ENCODE assay signal across 14 cellular contexts in genomic region chr12:109738209-109738608, GRCh38. TPM values are rescaled to one million over a fixed set of nuclear protein-coding genes. Genes with fewer than 3 reads are reported as not detected.
DNase-seq lines count a peak whose midpoint lies in the region; ATAC-seq and TF ChIP-seq lines count a peak whose summit lies in the region.
"Had no signal": no experiment of that assay in that cellular context is flagged by ENCODE, and none has a peak within 500 bp of the region (broad histone marks: within the 10 kb centered on the region; RNA-seq: fewer than 3 reads in every experiment).

No MANE protein-coding gene starts in this region.

- in situ Hi-C loops in ACHN (cut with HindIII; ENCODE audit: low pct_ligation_motif_present, low pct_unique_long_range_greater_than_20kb, low sequenced_read_pairs), result no loop called here

- intact Hi-C loops in natural killer cell (cut with micrococcal nuclease), result no loop called here
- intact Hi-C loops in mucosa of descending colon (cut with DNase I, micrococcal nuclease), result no loop called here
- intact Hi-C loops in prostate gland (cut with DNase I), result no loop called here

- DNase-seq in natural killer cell (peak; percentile 6), endothelial cell (ENCODE audit: low spot score) (no peak), mucosa of descending colon (peak in 2 of 3 donors; percentile 9 to 27), ACHN (no peak), NCI-H524 (lab: John Stamatoyannopoulos, UW) (no peak), prostate gland (ENCODE audit: low spot score) (no peak)
- no peak for DNase-seq in natural killer cell treated with Interleukin-12 subunit alpha and Interleukin-12 subunit beta and Interleukin-15 and Interleukin-18, amount 100 ng/mL, for 72 hours (ENCODE audit: low spot score)
- DNase-seq in effector memory CD8-positive, alpha-beta T cell, result no peak
- DNase-seq: activated CD4-positive, alpha-beta T cell treated with anti-CD3 and anti-CD28 coated beads for 4 hours; amniotic stem cell; IMR-90; NCI-H2029 treated with DMSO at 0.1 percent for 48 hours; RPMI8226 had no signal

- H3K27ac Mint-ChIP-seq in natural killer cell (no peak overlapping the region), endothelial cell (ENCODE audit: unreplicated experiment) (peak overlapping the region; percentile 93)
- H3K27ac Mint-ChIP-seq in natural killer cell treated with Interleukin-12 subunit alpha and Interleukin-12 subunit beta and Interleukin-15 and Interleukin-18, amount 100 ng/mL, for 72 hours, result no peak overlapping the region
- H3K27ac Mint-ChIP-seq in effector memory CD8-positive, alpha-beta T cell, result no peak overlapping the region

- H3K36me3 ChIP-seq in mucosa of descending colon (ENCODE audit: low read depth), result no peaks in the 10 kb centered on the region
- H3K36me3 ChIP-seq in prostate gland, result no peaks in the 10 kb centered on the region
- H3K36me3 ChIP-seq: gastrocnemius medialis had no signal

- TF ChIP-seq CTCF in natural killer cell (IDR thresholded peaks at IDR 0.05) (no peak), endothelial cell (IDR thresholded peaks at IDR 0.05; ENCODE audit: unreplicated experiment) (no peak), mucosa of descending colon (IDR thresholded peaks at IDR 0.05) (no peak), prostate gland (IDR thresholded peaks at IDR 0.05) (no peak)

- peaks cover 21 to 23% of the 10 kb centered on the region in 2 donors for H3K27me3 Mint-ChIP-seq in natural killer cell (ENCODE audit: low read depth in 2 of 2)
- peaks cover 10% of the 10 kb centered on the region in 2 donors for H3K27me3 Mint-ChIP-seq in natural killer cell treated with Interleukin-12 subunit alpha and Interleukin-12 subunit beta and Interleukin-15 and Interleukin-18, amount 100 ng/mL, for 72 hours
- peaks cover 22% of the 10 kb centered on the region for H3K27me3 Mint-ChIP-seq in endothelial cell (ENCODE audit: unreplicated experiment)
- H3K27me3 Mint-ChIP-seq in effector memory CD8-positive, alpha-beta T cell, result peaks cover 19 to 50% of the 10 kb centered on the region in 2 donors

- H3K4me1 Mint-ChIP-seq in natural killer cell (no peaks in the 10 kb centered on the region), endothelial cell (ENCODE audit: unreplicated experiment) (peaks cover 77% of the 10 kb centered on the region)
- no peaks in the 10 kb centered on the region for H3K4me1 Mint-ChIP-seq in natural killer cell treated with Interleukin-12 subunit alpha and Interleukin-12 subunit beta and Interleukin-15 and Interleukin-18, amount 100 ng/mL, for 72 hours (ENCODE audit: low read depth in 2 of 2)
- H3K4me1 Mint-ChIP-seq in effector memory CD8-positive, alpha-beta T cell (ENCODE audit: low read depth in 2 of 2), result peaks cover 2 to 4% of the 10 kb centered on the region in 2 donors

- no peaks in the 10 kb centered on the region for H3K4me1 ChIP-seq in mucosa of descending colon (ENCODE audit: low read depth)
- H3K4me1 ChIP-seq in prostate gland (replicated peaks), result no peaks in the 10 kb centered on the region
- H3K4me1 ChIP-seq: gastrocnemius medialis had no signal

- no peaks in the 10 kb centered on the region for H3K9me3 Mint-ChIP-seq in natural killer cell
- H3K9me3 Mint-ChIP-seq in natural killer cell treated with Interleukin-12 subunit alpha and Interleukin-12 subunit beta and Interleukin-15 and Interleukin-18, amount 100 ng/mL, for 72 hours, result no peaks in the 10 kb centered on the region
- H3K9me3 Mint-ChIP-seq in endothelial cell (ENCODE audit: unreplicated experiment), result no peaks in the 10 kb centered on the region
- H3K9me3 Mint-ChIP-seq in effector memory CD8-positive, alpha-beta T cell, result no peaks in the 10 kb centered on the region

- H3K9me3 ChIP-seq in mucosa of descending colon (no peaks in the 10 kb centered on the region), prostate gland (no peaks in the 10 kb centered on the region)
- H3K9me3 ChIP-seq: gastrocnemius medialis had no signal

- no peak overlapping the region for H3K4me3 Mint-ChIP-seq in natural killer cell
- no peak overlapping the region for H3K4me3 Mint-ChIP-seq in natural killer cell treated with Interleukin-12 subunit alpha and Interleukin-12 subunit beta and Interleukin-15 and Interleukin-18, amount 100 ng/mL, for 72 hours
- no peak overlapping the region for H3K4me3 Mint-ChIP-seq in endothelial cell (ENCODE audit: unreplicated experiment)
- H3K4me3 Mint-ChIP-seq in effector memory CD8-positive, alpha-beta T cell, result no peak overlapping the region

- H3K27ac ChIP-seq in prostate gland, result no peak overlapping the region
- H3K27ac ChIP-seq: gastrocnemius medialis had no signal

- H3K27me3 ChIP-seq in prostate gland (replicated peaks; ENCODE audit: insufficient read depth), result no peaks in the 10 kb centered on the region
- H3K27me3 ChIP-seq: gastrocnemius medialis had no signal

- WGBS in prostate gland, result 76% methylated on average over 4 of the region's 4 CpGs

- no peak for ATAC-seq in natural killer cell
- ATAC-seq in natural killer cell treated with Interleukin-12 subunit alpha and Interleukin-12 subunit beta and Interleukin-15 and Interleukin-18, amount 100 ng/mL, for 72 hours, result no peak
- ATAC-seq in mucosa of descending colon, result no peak
- ATAC-seq in effector memory CD8-positive, alpha-beta T cell (replicated peaks), result no peak
- ATAC-seq: gastrocnemius medialis had no signal

- no peak for TF ChIP-seq POLR2A in prostate gland (IDR thresholded peaks at IDR 0.05)

- no peaks in the 10 kb centered on the region for H3K36me3 Mint-ChIP-seq in natural killer cell
- H3K36me3 Mint-ChIP-seq in natural killer cell treated with Interleukin-12 subunit alpha and Interleukin-12 subunit beta and Interleukin-15 and Interleukin-18, amount 100 ng/mL, for 72 hours, result no peaks in the 10 kb centered on the region
- peaks cover 9% of the 10 kb centered on the region for H3K36me3 Mint-ChIP-seq in endothelial cell (ENCODE audit: low read depth, unreplicated experiment)
- H3K36me3 Mint-ChIP-seq in effector memory CD8-positive, alpha-beta T cell (ENCODE audit: insufficient read depth), result peaks cover 18% of the 10 kb centered on the region

- H3K4me3 ChIP-seq in mucosa of descending colon (no peak overlapping the region), prostate gland (no peak overlapping the region)
- H3K4me3 ChIP-seq: gastrocnemius medialis had no signal

RNA-seq across cellular contexts. Expression of gene FAM222A, which starts 24.6 kb away (rescaled TPM):
- total RNA-seq in natural killer cell (1 to 10 TPM; 3.1 to 6.6 (median 4.0) TPM), endothelial cell (ENCODE audit: unreplicated experiment) (14.2 TPM), mucosa of descending colon (1 to 10 TPM; 1.7 to 4.4 (median 3.5) TPM), prostate gland (10 to 100 TPM in 1 of 2 donors, 1 to 10 TPM in 1; 2.0 to 52.3 TPM)
- 1 to 10 TPM; 1.2 to 1.8 TPM for total RNA-seq in natural killer cell treated with Interleukin-12 subunit alpha and Interleukin-12 subunit beta and Interleukin-15 and Interleukin-18, amount 100 ng/mL, for 72 hours

Comparison
In these comparisons a context has a peak if more than half of its experiments do, and no peak if none do; other contexts are left out.
1. DNase-seq: peak in natural killer cell (single experiment) and mucosa of descending colon (2 of 3); none in natural killer cell treated with Interleukin-12 subunit alpha and Interleukin-12 subunit beta and Interleukin-15 and Interleukin-18, amount 100 ng/mL, for 72 hours (single experiment), endothelial cell (single experiment), ACHN (single experiment), effector memory CD8-positive, alpha-beta T cell (0 of 3), NCI-H524 (0 of 2) and prostate gland (single experiment).